8 cellular contexts compared by ENCODE assay signal in the genomic region with DNA sequence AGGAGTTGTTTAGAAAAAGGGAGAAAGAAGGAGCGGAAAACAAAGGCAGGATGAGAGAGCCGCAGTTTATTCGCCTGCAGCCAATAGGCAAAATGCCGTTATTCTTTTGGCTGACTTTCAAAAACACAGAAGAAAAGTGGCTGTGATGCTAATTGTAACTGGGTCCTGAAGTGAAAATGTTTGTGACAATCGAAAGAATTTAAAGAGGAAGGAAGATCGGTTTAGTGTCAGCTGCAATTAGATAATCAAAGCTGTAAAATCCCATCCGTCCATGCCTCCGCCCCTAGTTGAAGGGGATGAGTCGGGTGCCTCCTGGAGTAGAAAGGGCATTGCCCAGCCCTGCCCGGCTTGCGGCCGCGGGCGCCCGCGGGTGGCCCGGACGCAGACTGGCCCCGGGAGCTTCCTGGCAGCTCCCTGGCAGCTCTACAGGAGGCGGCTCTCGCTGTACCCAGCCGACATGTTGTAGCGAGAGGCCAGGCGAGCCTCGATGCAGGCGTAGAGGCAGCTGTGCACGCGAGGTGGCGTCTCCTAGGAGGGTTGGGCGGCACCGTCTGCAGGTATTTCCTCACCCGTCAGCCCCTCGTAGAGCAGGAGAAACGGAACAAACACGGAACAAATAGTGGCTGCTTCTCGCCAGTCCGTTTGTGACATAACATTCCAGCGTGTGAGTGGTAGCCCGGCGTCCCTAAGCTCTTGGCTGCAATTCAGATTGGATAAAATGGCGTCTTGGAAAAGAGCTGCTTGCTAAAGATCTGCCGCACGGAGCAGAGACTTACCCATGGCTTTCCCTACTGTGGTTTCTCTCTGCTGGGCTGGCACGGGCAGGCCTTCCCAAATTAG.
DNase-seq lines count a peak whose midpoint lies in the region; ATAC-seq and TF ChIP-seq lines count a peak whose summit lies in the region.

No MANE protein-coding gene starts in this region.

- no peak for TF ChIP-seq EP300 in gastroesophageal sphincter (IDR thresholded peaks at IDR 0.05)

- POLR2A ChIA-PET in OCI-LY7 (lab: Charles Lee) = interaction anchor here (0.6 kb wide), 1 partner anchor 19 kb away, joined by 3 read pairs; no protein-coding TSS in a partner anchor

- 4 to 5% methylated on average over 6 to 28 of the region's 44 CpGs for WGBS in gastroesophageal sphincter (ENCODE audit: low coverage in 1 of 2), 2 donors

- DNase-seq in AG20443 (ENCODE audit: low spot score) (peak; percentile 81), HFF-Myc (ENCODE audit: extremely low read depth, low read depth) (no peak), OCI-LY7 (ENCODE audit: low spot score) (no peak), posterior cingulate gyrus (peak; percentile 53 to 96 (median 74))

- intact Hi-C loops in OCI-LY7 (cut with micrococcal nuclease; ENCODE audit: unreplicated experiment) = no loop called here
- intact Hi-C loops in posterior cingulate gyrus (cut with DNase I) = loop anchor here (5.0 kb wide), 1 partner anchor 37 kb away; no protein-coding TSS in a partner anchor

- H3K9me3 Mint-ChIP-seq in activated naive CD4-positive, alpha-beta T cell treated with anti-CD3 and anti-CD28 coated beads, Interleukin-2, amount 50 U/mL, for 24 hours = no peaks in the 10 kb centered on the region

- H3K4me1 Mint-ChIP-seq in activated naive CD4-positive, alpha-beta T cell treated with anti-CD3 and anti-CD28 coated beads, Interleukin-2, amount 50 U/mL, for 24 hours = peaks cover 57% of the 10 kb centered on the region

- H3K9me2 ChIP-seq in OCI-LY7 (ENCODE audit: insufficient read depth, low read length) = no peaks in the 10 kb centered on the region

- peaks cover 5% of the 10 kb centered on the region; the same call in 1 of the 2 replicates for H3K36me3 ChIP-seq in OCI-LY7 (ENCODE audit: insufficient read depth, low read length)
- peaks cover 0 to 18% of the 10 kb centered on the region in 2 donors for H3K36me3 ChIP-seq in gastroesophageal sphincter

- no peaks in the 10 kb centered on the region for H3K9me3 ChIP-seq in OCI-LY7 (ENCODE audit: low read length)
- H3K9me3 ChIP-seq in gastroesophageal sphincter = no peaks in the 10 kb centered on the region

- peak overlapping the region; percentile 83 for H3K4me3 Mint-ChIP-seq in activated naive CD4-positive, alpha-beta T cell treated with anti-CD3 and anti-CD28 coated beads, Interleukin-2, amount 50 U/mL, for 24 hours

- no peaks in the 10 kb centered on the region for H3K27me3 Mint-ChIP-seq in activated naive CD4-positive, alpha-beta T cell treated with anti-CD3 and anti-CD28 coated beads, Interleukin-2, amount 50 U/mL, for 24 hours

- peak overlapping the region; percentile 57 for H3K4me3 ChIP-seq in HFF-Myc (replicated peaks; ENCODE audit: low read depth, low read length)
- H3K4me3 ChIP-seq in OCI-LY7 (ENCODE audit: low read depth, low read length, poor library complexity, severe bottlenecking) = no peak overlapping the region
- H3K4me3 ChIP-seq in gastroesophageal sphincter = peak overlapping the region; percentile 33 to 57

- CTCF ChIA-PET in OCI-LY7 (lab: Charles Lee; ENCODE audit: unreplicated experiment) = no interaction called here

- H3K27me3 ChIP-seq in gastroesophageal sphincter = no peaks in the 10 kb centered on the region

- H3K4me1 ChIP-seq in OCI-LY7 (ENCODE audit: insufficient read depth, low read length, poor library complexity, severe bottlenecking) = no peaks in the 10 kb centered on the region
- peaks cover 0 to 72% (median 8%) of the 10 kb centered on the region in 3 donors for H3K4me1 ChIP-seq in gastroesophageal sphincter

- no peak overlapping the region for H2AFZ ChIP-seq in OCI-LY7 (ENCODE audit: low read length)

- TF ChIP-seq POLR2A in gastroesophageal sphincter (IDR thresholded peaks at IDR 0.05) = peak; percentile 15 to 29

- no peaks in the 10 kb centered on the region for H3K79me2 ChIP-seq in OCI-LY7 (ENCODE audit: insufficient read depth, low read depth, low read length)

- H3K27ac Mint-ChIP-seq in activated naive CD4-positive, alpha-beta T cell treated with anti-CD3 and anti-CD28 coated beads, Interleukin-2, amount 50 U/mL, for 24 hours = peak overlapping the region; percentile 88

- TF ChIP-seq CTCF in HFF-Myc (IDR thresholded peaks at IDR 0.05; ENCODE audit: low read depth, low read length, missing control alignments) = no peak
- TF ChIP-seq CTCF in OCI-LY7 (conservative IDR thresholded peaks at IDR 0.05; ENCODE audit: low read length) = no peak
- TF ChIP-seq CTCF in gastroesophageal sphincter (IDR thresholded peaks at IDR 0.05) = peak in 2 of 4 experiments; percentile 3 to 38

- H3K27ac ChIP-seq in OCI-LY7 (ENCODE audit: low read depth, low read length, poor library complexity, severe bottlenecking) = no peak overlapping the region
- peak overlapping the region; percentile 60 to 90 (median 88) for H3K27ac ChIP-seq in gastroesophageal sphincter

- ATAC-seq in gastroesophageal sphincter (peak; percentile 84), HG03342 (IDR thresholded peaks at IDR 0.05; ENCODE audit: unreplicated experiment) (no peak), HG03025 (IDR thresholded peaks at IDR 0.05; ENCODE audit: low FRiP score, unreplicated experiment) (no peak)

- peak overlapping the region; percentile 8; the same call in 1 of the 2 replicates for H3K4me2 ChIP-seq in OCI-LY7 (ENCODE audit: low read length)

- H3K36me3 Mint-ChIP-seq in activated naive CD4-positive, alpha-beta T cell treated with anti-CD3 and anti-CD28 coated beads, Interleukin-2, amount 50 U/mL, for 24 hours = peaks cover 13% of the 10 kb centered on the region

- BruUV-seq in OCI-LY7 (replicated peaks; lab: Mats Ljungman, UMichigan) = no TSS peak

- no peaks in the 10 kb centered on the region for H4K20me1 ChIP-seq in OCI-LY7 (ENCODE audit: insufficient read depth, low read length)

Comparison
In these comparisons a context has a peak if more than half of its experiments do, and no peak if none do; other contexts are left out.
1. DNase-seq: peak in AG20443 (single experiment) and posterior cingulate gyrus (10 of 10); none in HFF-Myc (single experiment) and OCI-LY7 (single experiment).